8 cellular contexts compared by ENCODE assay signal in genomic region chr11:33857924-33858323, GRCh38. TPM values are rescaled to one million over a fixed set of nuclear protein-coding genes. Genes with fewer than 3 reads are reported as not detected.
DNase-seq lines count a peak whose midpoint lies in the region; ATAC-seq and TF ChIP-seq lines count a peak whose summit lies in the region.

No MANE protein-coding gene starts in this region.

- H3K4me3 ChIP-seq in coronary artery = no peak overlapping the region
- no peak overlapping the region for H3K4me3 ChIP-seq in lower lobe of right lung

- H3K36me3 Mint-ChIP-seq in activated CD4-positive, alpha-beta T cell treated with anti-CD3 and anti-CD28 coated beads, Interleukin-2, amount 10 ng/mL, durations not matched to agents 24 days and 14 days (ENCODE audit: low read depth) = no peaks in the 10 kb centered on the region

- H3K27ac ChIP-seq in coronary artery (no peak overlapping the region), lower lobe of right lung (no peak overlapping the region)

- no peaks in the 10 kb centered on the region for H3K4me1 Mint-ChIP-seq in activated CD4-positive, alpha-beta T cell treated with anti-CD3 and anti-CD28 coated beads, Interleukin-2, amount 10 ng/mL, durations not matched to agents 24 days and 14 days

- TF ChIP-seq CTCF in GM10266 (IDR thresholded peaks at IDR 0.05; ENCODE audit: control insufficient read depth, insufficient read depth, low read depth, missing control alignments) = peak; percentile 97
- peak; percentile 42 for TF ChIP-seq CTCF in coronary artery (IDR thresholded peaks at IDR 0.05)
- TF ChIP-seq CTCF in lower lobe of right lung (IDR thresholded peaks at IDR 0.05) = peak; percentile 95

- peak; percentile 63 for ATAC-seq in HG03175 (IDR thresholded peaks at IDR 0.05; ENCODE audit: unreplicated experiment)
- peak; percentile 84 to 91 for ATAC-seq in lower lobe of right lung
- no peak for ATAC-seq in GM18511 (IDR thresholded peaks at IDR 0.05; ENCODE audit: unreplicated experiment)

- H3K9me3 ChIP-seq in lower lobe of right lung = no peaks in the 10 kb centered on the region

- DNase-seq in GM10266 (ENCODE audit: extremely low spot score) (peak; percentile 76), NCI-H446 treated with DMSO at 0.1 percent for 48 hours (lab: John Stamatoyannopoulos, UW) (peak; percentile 35), coronary artery (ENCODE audit: low spot score) (no peak), lower lobe of right lung (peak; percentile 82)
- peak; percentile 90 for DNase-seq in activated CD4-positive, alpha-beta T cell treated with anti-CD3 and anti-CD28 coated beads, Interleukin-2, amount 10 ng/mL, durations not matched to agents 24 days and 14 days
- DNase-seq in stimulated activated CD8-positive, alpha-beta memory T cell treated with anti-CD3 and anti-CD28 coated beads, Interleukin-12 subunit alpha, Interleukin-12 subunit beta, amount 100 ng/mL, for 24 hours (ENCODE audit: extremely low read depth) = peak; percentile 43

- H3K27ac Mint-ChIP-seq in activated CD4-positive, alpha-beta T cell treated with anti-CD3 and anti-CD28 coated beads, Interleukin-2, amount 10 ng/mL, durations not matched to agents 24 days and 14 days = no peak overlapping the region

- no peaks in the 10 kb centered on the region for H3K27me3 ChIP-seq in lower lobe of right lung (ENCODE audit: low read depth)

- H3K9me3 Mint-ChIP-seq in activated CD4-positive, alpha-beta T cell treated with anti-CD3 and anti-CD28 coated beads, Interleukin-2, amount 10 ng/mL, durations not matched to agents 24 days and 14 days = no peaks in the 10 kb centered on the region

- peaks cover 39% of the 10 kb centered on the region for H3K36me3 ChIP-seq in lower lobe of right lung

- H3K27me3 Mint-ChIP-seq in activated CD4-positive, alpha-beta T cell treated with anti-CD3 and anti-CD28 coated beads, Interleukin-2, amount 10 ng/mL, durations not matched to agents 24 days and 14 days = peaks cover 43% of the 10 kb centered on the region

- H3K4me3 Mint-ChIP-seq in activated CD4-positive, alpha-beta T cell treated with anti-CD3 and anti-CD28 coated beads, Interleukin-2, amount 10 ng/mL, durations not matched to agents 24 days and 14 days = no peak overlapping the region

- H3K4me1 ChIP-seq in lower lobe of right lung = peaks cover 16% of the 10 kb centered on the region

- intact Hi-C loops in activated CD4-positive, alpha-beta T cell treated with anti-CD3 and anti-CD28 coated beads, Interleukin-2, amount 10 ng/mL, durations not matched to agents 24 days and 14 days (cut with micrococcal nuclease) = loop anchor here (1.0 to 10.0 kb wide), 3 partner anchors 113 to 497 kb away; partner anchors contain the start of gene ABTB2
- intact Hi-C loops in lower lobe of right lung (cut with DNase I) = loop anchor here (5.0 kb wide), 1 partner anchor 114 kb away; no protein-coding TSS in a partner anchor

RNA-seq across cellular contexts. Expression of gene LMO2, which starts 34.0 kb away (rescaled TPM):
- total RNA-seq in activated CD4-positive, alpha-beta T cell treated with anti-CD3 and anti-CD28 coated beads, Interleukin-2, amount 10 ng/mL, durations not matched to agents 24 days and 14 days = not detected in 2 replicates
- 56.4 TPM for total RNA-seq in lower lobe of right lung

Comparison
In these comparisons a context has a peak if more than half of its experiments do, and no peak if none do; other contexts are left out.
1. CTCF ChIP-seq: peak in every context shown above with its lines; median percentile 97 in GM10266; 95 in lower lobe of right lung; 42 in coronary artery.
2. RNA of gene LMO2, which starts 34.0 kb away (total RNA-seq): 56.4 TPM in lower lobe of right lung (single experiment); not detected in activated CD4-positive, alpha-beta T cell treated with anti-CD3 and anti-CD28 coated beads, Interleukin-2, amount 10 ng/mL, durations not matched to agents 24 days and 14 days; every median in the first group is over 10 times any median in the second.